9 cellular contexts compared by ENCODE assay signal in the genomic region with DNA sequence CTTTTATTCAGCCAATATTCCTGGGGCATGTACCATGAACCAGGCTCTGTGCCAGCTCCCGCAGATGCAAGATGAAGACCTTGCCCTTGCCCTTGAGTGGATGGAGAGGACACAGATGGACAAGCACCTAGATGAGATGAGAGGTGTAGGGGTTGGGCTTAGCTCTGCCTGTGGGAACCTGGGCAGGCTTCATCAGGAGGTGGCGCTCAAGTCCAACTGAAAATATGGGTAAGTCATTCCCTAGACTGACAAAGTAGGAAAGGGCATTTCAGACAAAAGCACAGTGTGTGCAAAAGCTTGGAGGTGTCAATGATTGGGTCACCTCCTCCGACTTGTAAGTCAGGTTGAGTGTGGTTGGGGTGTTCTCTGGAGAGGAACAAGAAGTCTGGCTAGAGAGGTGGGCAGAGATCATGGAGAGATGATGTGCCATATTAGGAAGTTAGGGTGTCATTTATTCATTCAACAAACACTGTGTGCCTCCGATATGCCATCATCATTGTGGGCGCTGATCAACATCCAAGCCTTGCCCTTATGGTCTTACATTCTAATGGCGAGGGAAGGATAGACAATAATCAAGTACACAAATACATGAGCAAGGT.
DNase-seq lines count a peak whose midpoint lies in the region; TF ChIP-seq lines count a peak whose summit lies in the region.
"Had no signal": no experiment of that assay in that cellular context is flagged by ENCODE, and none has a peak within 500 bp of the region (broad histone marks: within the 10 kb centered on the region; RNA-seq: fewer than 3 reads in every experiment).

No MANE protein-coding gene starts in this region.

- no peaks in the 10 kb centered on the region for H3K4me1 ChIP-seq in sigmoid colon

- TF ChIP-seq EP300 in sigmoid colon (IDR thresholded peaks at IDR 0.05) = no peak

- peak in 1 of 4 experiments; percentile 31 for TF ChIP-seq CTCF in sigmoid colon (IDR thresholded peaks at IDR 0.05)

- no peaks in the 10 kb centered on the region for H3K36me3 ChIP-seq in sigmoid colon
- H3K36me3 ChIP-seq: thoracic aorta had no signal

- H3K27me3 ChIP-seq in sigmoid colon = no peaks in the 10 kb centered on the region

- no peaks in the 10 kb centered on the region for H3K9me3 ChIP-seq in sigmoid colon
- H3K9me3 ChIP-seq: thoracic aorta had no signal

- DNase-seq in stimulated activated CD4-positive, alpha-beta T cell treated with anti-CD3 and anti-CD28 coated beads, Interleukin-2, amount 100 ng/mL, for 48 hours = peak; percentile 3 to 16
- no peak for DNase-seq in stimulated activated CD4-positive, alpha-beta T cell treated with anti-CD3 and anti-CD28 coated beads, Interleukin-12 subunit alpha, Interleukin-12 subunit beta, amount 100 ng/mL, for 4 hours
- DNase-seq in NCI-H1417 treated with DMSO at 0.1 percent for 48 hours (lab: John Stamatoyannopoulos, UW) (peak; percentile 34), SKM-1 treated with dmso at 0.1 percent for 144 hours (lab: John Stamatoyannopoulos, UW; ENCODE audit: unreplicated experiment) (peak; percentile 42), fibroblast of peridontal ligament (ENCODE audit: extremely low read depth) (peak; percentile 57), nucleus accumbens (lab: John Stamatoyannopoulos, UW) (peak in 37 of 56 donors; percentile 2 to 70 (median 16)), T-helper 9 cell (no peak), sigmoid colon (no peak)

- intact Hi-C loops in sigmoid colon (cut with DNase I) = loop anchor here (2.0 kb wide), 1 partner anchor 327 kb away; no protein-coding TSS in a partner anchor

- 35 to 59% methylated on average over 6 of the region's 6 CpGs for WGBS in sigmoid colon, 2 donors

- H3K27ac ChIP-seq in sigmoid colon = no peak overlapping the region

- H3K4me3 ChIP-seq in sigmoid colon = no peak overlapping the region
- H3K4me3 ChIP-seq: thoracic aorta had no signal

- no peak for TF ChIP-seq POLR2A in sigmoid colon (IDR thresholded peaks at IDR 0.05)

Comparison
In these comparisons a context has a peak if more than half of its experiments do, and no peak if none do; other contexts are left out.
1. DNase-seq: peak in stimulated activated CD4-positive, alpha-beta T cell treated with anti-CD3 and anti-CD28 coated beads, Interleukin-2, amount 100 ng/mL, for 48 hours (2 of 2), NCI-H1417 treated with DMSO at 0.1 percent for 48 hours (single experiment), SKM-1 treated with dmso at 0.1 percent for 144 hours (single experiment), fibroblast of peridontal ligament (single experiment) and nucleus accumbens (37 of 56); none in stimulated activated CD4-positive, alpha-beta T cell treated with anti-CD3 and anti-CD28 coated beads, Interleukin-12 subunit alpha, Interleukin-12 subunit beta, amount 100 ng/mL, for 4 hours (single experiment), T-helper 9 cell (single experiment) and sigmoid colon (single experiment).